In genomic region chr3:119524931-119525662, GRCh38 we compare ENCODE assay signal across 12 cellular contexts. TPM values are rescaled to one million over a fixed set of nuclear protein-coding genes. Genes with fewer than 3 reads are reported as not detected.
DNase-seq lines count a peak whose midpoint lies in the region; ATAC-seq, FAIRE-seq and TF ChIP-seq lines count a peak whose summit lies in the region.
"Had no signal": no experiment of that assay in that cellular context is flagged by ENCODE, and none has a peak within 500 bp of the region (broad histone marks: within the 10 kb centered on the region; RNA-seq: fewer than 3 reads in every experiment).

No MANE protein-coding gene starts in this region.

- H3K79me2 ChIP-seq in keratinocyte (ENCODE audit: control insufficient read depth, insufficient read depth, low read length) = no peaks in the 10 kb centered on the region

- H3K9ac ChIP-seq in keratinocyte (ENCODE audit: control insufficient read depth, extremely low read depth, insufficient read depth, low read length) = no peak overlapping the region

- POLR2A ChIA-PET in WTC11 (lab: Charles Lee) = no interaction called here

- ATAC-seq in WTC11 (peak; percentile 64), GM18511 (IDR thresholded peaks at IDR 0.05; ENCODE audit: unreplicated experiment) (no peak), HG02588 (IDR thresholded peaks at IDR 0.05; ENCODE audit: unreplicated experiment) (no peak)

- H3K36me3 ChIP-seq in keratinocyte (ENCODE audit: control insufficient read depth in 2 of 2, extremely low read depth in 1 of 2, insufficient read depth in 2 of 2, low read length in 2 of 2) = peaks cover 3 to 11% of the 10 kb centered on the region in 2 experiments

- no peak for TF ChIP-seq CTCF in WTC11 (IDR thresholded peaks at IDR 0.05)
- TF ChIP-seq CTCF in keratinocyte (optimal IDR thresholded peaks at IDR 0.05 in 1 of 3, IDR thresholded peaks at IDR 0.05 in 1 of 3, conservative IDR thresholded peaks at IDR 0.05 in 1 of 3; ENCODE audit: extremely low read depth in 1 of 3, insufficient read depth in 2 of 3, low read length in 3 of 3) = peak in 2 of 3 experiments; percentile 10 to 26

- in situ Hi-C loops in ACHN (cut with HindIII; ENCODE audit: low pct_ligation_motif_present, low pct_unique_long_range_greater_than_20kb, low sequenced_read_pairs) = no loop called here

- H4K20me1 ChIP-seq in keratinocyte (ENCODE audit: control insufficient read depth, extremely low read depth, insufficient read depth, low read length) = no peaks in the 10 kb centered on the region

- no peaks in the 10 kb centered on the region for H3K27me3 Mint-ChIP-seq in WTC11 (ENCODE audit: low read depth)
- H3K27me3 Mint-ChIP-seq: activated CD4-positive, alpha-beta T cell treated with anti-CD3 and anti-CD28 coated beads, Interleukin-2, amount 10 ng/mL, durations not matched to agents 7 days and 5 days had no signal

- no peaks in the 10 kb centered on the region for H3K9me1 ChIP-seq in keratinocyte (ENCODE audit: control insufficient read depth, extremely low read depth, insufficient read depth, low read length)

- H2AFZ ChIP-seq in keratinocyte (ENCODE audit: control insufficient read depth, low read length) = no peak overlapping the region

- no peak overlapping the region for H3K27ac ChIP-seq in keratinocyte (ENCODE audit: control insufficient read depth, insufficient read depth, low read length)

- H3K4me2 ChIP-seq in keratinocyte (ENCODE audit: control insufficient read depth, extremely low read depth, insufficient read depth, low read depth, low read length) = no peak overlapping the region

- no peaks in the 10 kb centered on the region for H3K27me3 ChIP-seq in keratinocyte (ENCODE audit: control insufficient read depth, extremely low read depth, insufficient read depth, low read length)

- H3K4me1 Mint-ChIP-seq in WTC11 = peaks cover 13% of the 10 kb centered on the region

- dilution Hi-C loops in keratinocyte (cut with MboI; ENCODE audit: extremely low pct_ligation_motif_present, low sequenced_read_pairs) = no loop called here

- H3K4me3 Mint-ChIP-seq in WTC11 = no peak overlapping the region
- H3K4me3 Mint-ChIP-seq: activated CD4-positive, alpha-beta T cell treated with anti-CD3 and anti-CD28 coated beads, Interleukin-2, amount 10 ng/mL, durations not matched to agents 7 days and 5 days had no signal

- H3K4me1 ChIP-seq in keratinocyte (ENCODE audit: control insufficient read depth, extremely low read depth, insufficient read depth, low read length) = no peaks in the 10 kb centered on the region

- peaks cover 25% of the 10 kb centered on the region for H3K36me3 Mint-ChIP-seq in WTC11

- peak overlapping the region; percentile 21; the same call in 1 of the 2 replicates for H3K27ac Mint-ChIP-seq in WTC11
- H3K27ac Mint-ChIP-seq: activated CD4-positive, alpha-beta T cell treated with anti-CD3 and anti-CD28 coated beads, Interleukin-2, amount 10 ng/mL, durations not matched to agents 7 days and 5 days had no signal

- FAIRE-seq in GM19239 (lab: Jason Lieb, UNC) = peak; percentile 18
- FAIRE-seq in keratinocyte (lab: Jason Lieb, UNC) = no peak

- H3K9me3 ChIP-seq in keratinocyte (ENCODE audit: control insufficient read depth, low read depth, low read length) = no peaks in the 10 kb centered on the region

- no peak overlapping the region for H3K4me3 ChIP-seq in keratinocyte (ENCODE audit: control insufficient read depth in 2 of 3, extremely low read depth in 1 of 3, insufficient read depth in 2 of 3, low read depth in 1 of 3, low read length in 3 of 3)

- peaks cover 10% of the 10 kb centered on the region for H3K9me3 Mint-ChIP-seq in WTC11

- CTCF ChIA-PET in WTC11 (lab: Charles Lee) = interaction anchor here (0.6 kb wide), 1 partner anchor 268 kb away, joined by 3 read pairs; no protein-coding TSS in a partner anchor

- peak; percentile 19 for DNase-seq in ACHN
- no peak for DNase-seq in GM19239 (ENCODE audit: insufficient read length, low spot score)
- DNase-seq in WTC11 (ENCODE audit: low spot score) = no peak
- no peak for DNase-seq in keratinocyte (ENCODE audit: low read depth, low spot score)
- no peak for DNase-seq in activated CD4-positive, alpha-beta T cell treated with anti-CD3 and anti-CD28 coated beads for 1 hour
- no peak for DNase-seq in epidermal melanocyte (ENCODE audit: insufficient read length, low spot score)
- DNase-seq: activated CD4-positive, alpha-beta T cell treated with anti-CD3 and anti-CD28 coated beads, Interleukin-2, amount 10 ng/mL, durations not matched to agents 7 days and 5 days; NCI-H1694 treated with DMSO at 0.1 percent for 48 hours; nucleus accumbens; substantia nigra had no signal

TF ChIP-seq in WTC11, 78 proteins besides CTCF, POLR2A, EP300 and RAD21:
- TF ChIP-seq FOXJ3 (CRISPR knock-in tag; IDR thresholded peaks at IDR 0.05; ENCODE audit: borderline replicate concordance) (no peak), ZNF512 (CRISPR knock-in tag; IDR thresholded peaks at IDR 0.05; ENCODE audit: borderline replicate concordance) (no peak), USF1 (CRISPR knock-in tag; IDR thresholded peaks at IDR 0.05) (no peak), CREB1 (CRISPR knock-in tag; IDR thresholded peaks at IDR 0.05) (no peak)

RNA-seq across cellular contexts. Expression of gene TIMMDC1, which starts 26.8 kb away (rescaled TPM):
- 114 to 121 TPM (median 116 TPM) in 3 replicates for total RNA-seq in WTC11 (2021)
- 81.3 to 140 TPM (median 109 TPM) in 3 replicates for polyA plus RNA-seq in keratinocyte
- polyA plus RNA-seq in keratinocyte (2011; ENCODE audit: low read depth) = 147 TPM
- polyA plus RNA-seq in keratinocyte (2011; cell fraction: cytosol; rRNA removed) = 71.2 and 149 TPM in 2 replicates
- polyA plus RNA-seq in keratinocyte (2011; cell fraction: nucleus; rRNA removed) = 110 and 114 TPM in 2 replicates
- polyA plus RNA-seq in keratinocyte (2012; ENCODE audit: low replicate concordance) = 83.0 and 91.7 TPM in 2 replicates
- 45.3 to 62.4 TPM (median 46.6 TPM) in 3 replicates for polyA minus RNA-seq in keratinocyte
- 67.5 TPM for polyA minus RNA-seq in keratinocyte (2011; cell fraction: cytosol; rRNA and poly(A)+ RNA removed)
- 32.9 and 36.8 TPM in 2 replicates for polyA minus RNA-seq in keratinocyte (2011; cell fraction: nucleus; rRNA and poly(A)+ RNA removed)

RNA-seq across cellular contexts. Expression of gene CD80, which starts 34.3 kb away (rescaled TPM):
- 0.14 to 0.24 TPM in 2 of 3 replicates, not detected in the other for total RNA-seq in WTC11 (2021)
- polyA plus RNA-seq in keratinocyte = 0.10 TPM in 1 of 3 replicates, not detected in the others
- polyA plus RNA-seq in keratinocyte (2011; ENCODE audit: low read depth) = not detected
- polyA plus RNA-seq in keratinocyte (2011; cell fraction: cytosol; rRNA removed) = not detected in 2 replicates
- not detected in 2 replicates for polyA plus RNA-seq in keratinocyte (2011; cell fraction: nucleus; rRNA removed)
- polyA plus RNA-seq in keratinocyte (2012; ENCODE audit: low replicate concordance) = not detected in 2 replicates
- not detected in 3 replicates for polyA minus RNA-seq in keratinocyte
- polyA minus RNA-seq in keratinocyte (2011; cell fraction: cytosol; rRNA and poly(A)+ RNA removed) = not detected
- not detected in 2 replicates for polyA minus RNA-seq in keratinocyte (2011; cell fraction: nucleus; rRNA and poly(A)+ RNA removed)

RNA-seq across cellular contexts. Expression of gene ADPRH, which starts 54.2 kb away (rescaled TPM):
- 3.6 to 4.3 TPM (median 4.1 TPM) in 3 replicates for total RNA-seq in WTC11 (2021)
- polyA plus RNA-seq in keratinocyte = 0.26 to 0.39 TPM (median 0.35 TPM) in 3 replicates
- polyA plus RNA-seq in keratinocyte (2011; ENCODE audit: low read depth) = 0.11 TPM
- 0.49 and 0.55 TPM in 2 replicates for polyA plus RNA-seq in keratinocyte (2011; cell fraction: cytosol; rRNA removed)
- polyA plus RNA-seq in keratinocyte (2011; cell fraction: nucleus; rRNA removed) = 0.43 and 0.65 TPM in 2 replicates
- 0.28 and 0.31 TPM in 2 replicates for polyA plus RNA-seq in keratinocyte (2012; ENCODE audit: low replicate concordance)
- 0.16 to 0.43 TPM in 2 of 3 replicates, not detected in the other for polyA minus RNA-seq in keratinocyte
- polyA minus RNA-seq in keratinocyte (2011; cell fraction: cytosol; rRNA and poly(A)+ RNA removed) = 0.96 TPM
- polyA minus RNA-seq in keratinocyte (2011; cell fraction: nucleus; rRNA and poly(A)+ RNA removed) = 0.21 and 0.54 TPM in 2 replicates

RNA-seq across cellular contexts. Expression of gene POGLUT1, which starts 56.3 kb away (rescaled TPM):
- 14.2 to 22.8 TPM (median 21.3 TPM) in 3 replicates for total RNA-seq in WTC11 (2021)
- 12.9 to 16.6 TPM (median 13.2 TPM) in 3 replicates for polyA plus RNA-seq in keratinocyte
- polyA plus RNA-seq in keratinocyte (2011; ENCODE audit: low read depth) = 3.3 TPM
- 5.3 and 11.6 TPM in 2 replicates for polyA plus RNA-seq in keratinocyte (2011; cell fraction: cytosol; rRNA removed)
- 18.8 and 26.8 TPM in 2 replicates for polyA plus RNA-seq in keratinocyte (2011; cell fraction: nucleus; rRNA removed)
- polyA plus RNA-seq in keratinocyte (2012; ENCODE audit: low replicate concordance) = 10.0 and 10.5 TPM in 2 replicates
- polyA minus RNA-seq in keratinocyte = 9.0 to 21.6 TPM (median 18.8 TPM) in 3 replicates
- 10.2 TPM for polyA minus RNA-seq in keratinocyte (2011; cell fraction: cytosol; rRNA and poly(A)+ RNA removed)
- polyA minus RNA-seq in keratinocyte (2011; cell fraction: nucleus; rRNA and poly(A)+ RNA removed) = 13.0 and 21.7 TPM in 2 replicates
